12 cellular contexts compared by ENCODE assay signal in genomic region chr2:239716536-239717318, GRCh38.
A peak's percentile ranks its signal among the peaks of the same experiment; 100 is the strongest.
DNase-seq lines count a peak whose midpoint lies in the region; ATAC-seq and TF ChIP-seq lines count a peak whose summit lies in the region.
"Had no signal": no experiment of that assay in that cellular context is flagged by ENCODE, and none has a peak within 500 bp of the region (broad histone marks: within the 10 kb centered on the region; RNA-seq: fewer than 3 reads in every experiment).

No MANE protein-coding gene starts in this region.

- no peak overlapping the region for H2AFZ ChIP-seq in SK-N-SH (ENCODE audit: low read depth)

- peaks cover 4% of the 10 kb centered on the region; the same call in 1 of the 2 replicates for H3K9me3 ChIP-seq in SK-N-SH
- peaks cover 9% of the 10 kb centered on the region for H3K9me3 ChIP-seq in lower lobe of right lung
- peaks cover 0 to 39% (median 30%) of the 10 kb centered on the region in 8 donors for H3K9me3 ChIP-seq in spleen
- H3K9me3 ChIP-seq: MG63, pancreas had no signal

- DNase-seq in SK-N-SH (peak; percentile 80), fibroblast of gingiva (ENCODE audit: low read depth) (peak; percentile 21), lower lobe of right lung (peak; percentile 43), spleen (peak; percentile 66), NCI-H1436 treated with DMSO at 0.1 percent for 48 hours (lab: John Stamatoyannopoulos, UW) (no peak), foreskin keratinocyte (no peak), AG08396 (ENCODE audit: low spot score) (no peak)
- DNase-seq: activated T-cell treated with anti-CD3 and anti-CD28 coated beads, Interleukin-2, amount 50 U/mL, for 72 hours; MG63 had no signal

- TF ChIP-seq EP300 in SK-N-SH (IDR thresholded peaks at IDR 0.05; ENCODE audit: borderline replicate concordance in 1 of 2, low read depth in 1 of 2, low read length in 1 of 2) = peak in 1 of 2 experiments; percentile 89; a peak in 2 of 4 replicates

- H3K4me1 ChIP-seq in SK-N-SH (ENCODE audit: control insufficient read depth in 1 of 2, insufficient read depth in 2 of 2, low read depth in 1 of 2, low read length in 1 of 2) = peaks cover 0 to 40% of the 10 kb centered on the region in 2 experiments; a peak in 1 of 4 replicates
- no peaks in the 10 kb centered on the region for H3K4me1 ChIP-seq in lower lobe of right lung
- H3K4me1 ChIP-seq in spleen = peaks cover 0 to 12% (median 0%) of the 10 kb centered on the region in 6 donors
- H3K4me1 ChIP-seq in foreskin keratinocyte = no peaks in the 10 kb centered on the region
- H3K4me1 ChIP-seq: pancreas had no signal

- TF ChIP-seq POLR2A in spleen (IDR thresholded peaks at IDR 0.05) = no peak

- no peak overlapping the region for H3K9ac ChIP-seq in SK-N-SH

- H3K4me3 ChIP-seq in SK-N-SH (ENCODE audit: low read depth in 2 of 2, low read length in 1 of 2) (no peak overlapping the region), lower lobe of right lung (no peak overlapping the region), spleen (no peak overlapping the region)
- H3K4me3 ChIP-seq: MG63, pancreas had no signal

- WGBS in SK-N-SH (ENCODE audit: low lambda C conversion rate) = 27% methylated on average over 11 of the region's 16 CpGs
- 75 to 79% (median 76%) methylated on average over 16 of the region's 16 CpGs for WGBS in spleen, 5 donors

- CTCF ChIA-PET in SK-N-SH (lab: Yijun Ruan, JAX) = interaction anchor here (0.9 to 1.7 kb wide), 2 partner anchors 10 to 166 kb away, joined by 3 to 6 read pairs; no protein-coding TSS in a partner anchor

- H3K36me3 ChIP-seq in SK-N-SH (replicated peaks in 1 of 2; ENCODE audit: control insufficient read depth in 1 of 2, insufficient read depth in 2 of 2, low read length in 1 of 2) (no peaks in the 10 kb centered on the region), lower lobe of right lung (no peaks in the 10 kb centered on the region), spleen (no peaks in the 10 kb centered on the region)
- H3K36me3 ChIP-seq: MG63, pancreas had no signal

- H4K20me1 ChIP-seq in SK-N-SH (ENCODE audit: insufficient read depth) = no peaks in the 10 kb centered on the region

- H3K27ac ChIP-seq in SK-N-SH (ENCODE audit: low read depth in 2 of 2, low read length in 1 of 2) (peak overlapping the region in 1 of 2 experiments; percentile 68; a peak in 2 of 4 replicates), lower lobe of right lung (no peak overlapping the region), spleen (no peak overlapping the region), foreskin keratinocyte (no peak overlapping the region)
- H3K27ac ChIP-seq: pancreas had no signal

- TF ChIP-seq RAD21 in SK-N-SH (IDR thresholded peaks at IDR 0.05; ENCODE audit: low read length) = no peak; the same call in none of the 2 replicates

- POLR2A ChIA-PET in SK-N-SH (lab: Yijun Ruan, JAX) = no interaction called here

- intact Hi-C loops in lower lobe of right lung (cut with DNase I) = no loop called here
- intact Hi-C loops in spleen (cut with DNase I; ENCODE audit: low total_unique reads) = no loop called here

- ATAC-seq in lower lobe of right lung (peak; percentile 8 to 32), HG03520 (IDR thresholded peaks at IDR 0.05; ENCODE audit: unreplicated experiment) (no peak), foreskin keratinocyte (no peak)
- ATAC-seq: activated T-cell treated with anti-CD3 and anti-CD28 coated beads, Interleukin-2, amount 50 U/mL, for 72 hours; CD8-positive, alpha-beta T cell; pancreas had no signal

- no peaks in the 10 kb centered on the region for H3K9me2 ChIP-seq in SK-N-SH

- H3K79me2 ChIP-seq in SK-N-SH (ENCODE audit: insufficient read depth) = no peaks in the 10 kb centered on the region

- TF ChIP-seq CTCF in SK-N-SH (IDR thresholded peaks at IDR 0.05) = no peak
- TF ChIP-seq CTCF in lower lobe of right lung (IDR thresholded peaks at IDR 0.05) = no peak
- no peak for TF ChIP-seq CTCF in spleen (IDR thresholded peaks at IDR 0.05 in 8 of 11, conservative IDR thresholded peaks at IDR 0.05 in 3 of 11)
- no peak for TF ChIP-seq CTCF in foreskin keratinocyte (conservative IDR thresholded peaks at IDR 0.05)

- H3K27me3 ChIP-seq in SK-N-SH (ENCODE audit: insufficient read depth) (no peaks in the 10 kb centered on the region), lower lobe of right lung (ENCODE audit: low read depth) (no peaks in the 10 kb centered on the region), spleen (replicated peaks in 1 of 7) (peaks cover 0 to 9% (median 0%) of the 10 kb centered on the region in 7 donors), foreskin keratinocyte (no peaks in the 10 kb centered on the region)
- H3K27me3 ChIP-seq: MG63, pancreas had no signal

- no peaks in the 10 kb centered on the region for H3F3A ChIP-seq in SK-N-SH (replicated peaks; ENCODE audit: insufficient read depth)

- no peak overlapping the region for H3K4me2 ChIP-seq in SK-N-SH

TF ChIP-seq in SK-N-SH, 30 proteins besides CTCF, POLR2A, EP300 and RAD21:
- TF ChIP-seq FOXJ3 (CRISPR knock-in tag; IDR thresholded peaks at IDR 0.05) (peak; percentile 58), FOXM1 (IDR thresholded peaks at IDR 0.05; ENCODE audit: low read depth) (no peak), GATA2 (CRISPR knock-in tag; IDR thresholded peaks at IDR 0.05) (peak; percentile 13; the same call in 1 of the 2 replicates), MXI1 (IDR thresholded peaks at IDR 0.05; ENCODE audit: low read depth, low read length) (peak; percentile 66), YY1 (IDR thresholded peaks at IDR 0.05; ENCODE audit: low read depth) (no peak), EZH2phosphoT487 (IDR thresholded peaks at IDR 0.05; ENCODE audit: borderline replicate concordance, low read depth) (no peak), RCOR1 (IDR thresholded peaks at IDR 0.05; ENCODE audit: low read length) (peak; percentile 63; the same call in 1 of the 2 replicates)

Comparison
In these comparisons a context has a peak if more than half of its experiments do, and no peak if none do; other contexts are left out.
1. DNase-seq: peak in SK-N-SH (single experiment), fibroblast of gingiva (single experiment), lower lobe of right lung (single experiment) and spleen (single experiment); none in NCI-H1436 treated with DMSO at 0.1 percent for 48 hours (single experiment), foreskin keratinocyte (0 of 2) and AG08396 (single experiment).
2. ATAC-seq: peak in lower lobe of right lung (2 of 2); none in HG03520 (single experiment) and foreskin keratinocyte (single experiment).